ENCODE assay signal across 8 cellular contexts in genomic region chr12:110502449-110502738, GRCh38. TPM values are rescaled to one million over a fixed set of nuclear protein-coding genes. Genes with fewer than 3 reads are reported as not detected.
DNase-seq lines count a peak whose midpoint lies in the region; ATAC-seq and TF ChIP-seq lines count a peak whose summit lies in the region.

No MANE protein-coding gene starts in this region.

- H3K4me1 Mint-ChIP-seq in activated CD4-positive, alpha-beta T cell treated with anti-CD3 and anti-CD28 coated beads, Interleukin-2, amount 10 ng/mL, durations not matched to agents 24 days and 14 days = peaks cover 27% of the 10 kb centered on the region
- H3K4me1 Mint-ChIP-seq in glutamatergic neuron (ENCODE audit: low read depth, unreplicated experiment) = peaks cover 2% of the 10 kb centered on the region

- intact Hi-C loops in activated CD4-positive, alpha-beta T cell treated with anti-CD3 and anti-CD28 coated beads, Interleukin-2, amount 10 ng/mL, durations not matched to agents 24 days and 14 days (cut with micrococcal nuclease) = loop anchor here (1.0 to 5.0 kb wide), 5 partner anchors 34 to 222 kb away; partner anchors contain the start of genes ANAPC7, ARPC3, ATP2A2 and FAM216A

- peaks cover 7% of the 10 kb centered on the region for H3K9me3 Mint-ChIP-seq in activated CD4-positive, alpha-beta T cell treated with anti-CD3 and anti-CD28 coated beads, Interleukin-2, amount 10 ng/mL, durations not matched to agents 24 days and 14 days
- peaks cover 7% of the 10 kb centered on the region for H3K9me3 Mint-ChIP-seq in glutamatergic neuron (ENCODE audit: unreplicated experiment)

- no peaks in the 10 kb centered on the region for H3K9me3 ChIP-seq in SJSA1 (replicated peaks)

- H3K4me3 ChIP-seq in SJSA1 = peak overlapping the region; percentile 75

- H3K27ac ChIP-seq in SJSA1 = peak overlapping the region; percentile 32

- H3K36me3 Mint-ChIP-seq in activated CD4-positive, alpha-beta T cell treated with anti-CD3 and anti-CD28 coated beads, Interleukin-2, amount 10 ng/mL, durations not matched to agents 24 days and 14 days (ENCODE audit: low read depth) = peaks cover 27% of the 10 kb centered on the region
- no peaks in the 10 kb centered on the region for H3K36me3 Mint-ChIP-seq in glutamatergic neuron (ENCODE audit: unreplicated experiment)

- ATAC-seq in stimulated activated naive CD8-positive, alpha-beta T cell treated with anti-CD3 and anti-CD28 coated beads, Interleukin-15, Interleukin-2, amounts not matched to agents 100 U/mL and 50 U/mL, for 24 hours = peak; percentile 7
- no peak for ATAC-seq in GM21576 (IDR thresholded peaks at IDR 0.05; ENCODE audit: unreplicated experiment)

- H3K27me3 Mint-ChIP-seq in activated CD4-positive, alpha-beta T cell treated with anti-CD3 and anti-CD28 coated beads, Interleukin-2, amount 10 ng/mL, durations not matched to agents 24 days and 14 days = peaks cover 2% of the 10 kb centered on the region
- H3K27me3 Mint-ChIP-seq in glutamatergic neuron (ENCODE audit: unreplicated experiment) = no peaks in the 10 kb centered on the region

- peak overlapping the region; percentile 99 for H3K4me3 Mint-ChIP-seq in activated CD4-positive, alpha-beta T cell treated with anti-CD3 and anti-CD28 coated beads, Interleukin-2, amount 10 ng/mL, durations not matched to agents 24 days and 14 days
- peak overlapping the region; percentile 93 for H3K4me3 Mint-ChIP-seq in glutamatergic neuron (ENCODE audit: unreplicated experiment)

- no peak for TF ChIP-seq CTCF in glutamatergic neuron (IDR thresholded peaks at IDR 0.05; ENCODE audit: partially characterized antibody, unreplicated experiment)

- H3K27ac Mint-ChIP-seq in activated CD4-positive, alpha-beta T cell treated with anti-CD3 and anti-CD28 coated beads, Interleukin-2, amount 10 ng/mL, durations not matched to agents 24 days and 14 days = peak overlapping the region; percentile 99
- peak overlapping the region; percentile 95 for H3K27ac Mint-ChIP-seq in glutamatergic neuron (ENCODE audit: unreplicated experiment)

- peaks cover 20% of the 10 kb centered on the region for H3K36me3 ChIP-seq in SJSA1

- DNase-seq in activated CD4-positive, alpha-beta T cell treated with anti-CD3 and anti-CD28 coated beads, Interleukin-2, amount 10 ng/mL, durations not matched to agents 24 days and 14 days = no peak
- DNase-seq in activated CD4-positive, alpha-beta T cell treated with anti-CD3 and anti-CD28 coated beads, Interleukin-2, amount 50 U/mL, for 4 hours = no peak
- DNase-seq in SJSA1 (ENCODE audit: low read depth in 1 of 2, low spot score in 2 of 2) = no peak
- DNase-seq in glutamatergic neuron = no peak
- no peak for DNase-seq in stimulated activated naive CD8-positive, alpha-beta T cell treated with anti-CD3 and anti-CD28 coated beads, Interleukin-15, Interleukin-2, amounts not matched to agents 100 U/mL and 50 U/mL, for 24 hours
- DNase-seq in retina = no peak
- no peak for DNase-seq in CD1c-positive myeloid dendritic cell (ENCODE audit: extremely low spot score)

- no peaks in the 10 kb centered on the region for H3K27me3 ChIP-seq in SJSA1 (replicated peaks)

- peaks cover 18% of the 10 kb centered on the region for H3K4me1 ChIP-seq in SJSA1 (replicated peaks)

RNA-seq across cellular contexts. Expression of gene RAD9B, which starts 0.3 kb away (rescaled TPM):
- 0.37 and 0.95 TPM in 2 replicates for total RNA-seq in activated CD4-positive, alpha-beta T cell treated with anti-CD3 and anti-CD28 coated beads, Interleukin-2, amount 10 ng/mL, durations not matched to agents 24 days and 14 days
- 1.2 TPM in 1 of 2 replicates, not detected in the other for total RNA-seq in SJSA1 (2014; rRNA removed; shearing (Covaris generic))
- total RNA-seq in glutamatergic neuron (ENCODE audit: unreplicated experiment) = 0.49 TPM

RNA-seq across cellular contexts. Expression of gene VPS29, which starts 0.5 kb away (rescaled TPM):
- 101 and 106 TPM in 2 replicates for total RNA-seq in activated CD4-positive, alpha-beta T cell treated with anti-CD3 and anti-CD28 coated beads, Interleukin-2, amount 10 ng/mL, durations not matched to agents 24 days and 14 days
- 83.0 and 88.2 TPM in 2 replicates for total RNA-seq in SJSA1 (2014; rRNA removed; shearing (Covaris generic))
- total RNA-seq in glutamatergic neuron (ENCODE audit: unreplicated experiment) = 94.6 TPM

RNA-seq across cellular contexts. Expression of gene FAM216A, which starts 33.7 kb away (rescaled TPM):
- 53.7 and 54.4 TPM in 2 replicates for total RNA-seq in activated CD4-positive, alpha-beta T cell treated with anti-CD3 and anti-CD28 coated beads, Interleukin-2, amount 10 ng/mL, durations not matched to agents 24 days and 14 days
- 5.9 and 16.3 TPM in 2 replicates for total RNA-seq in SJSA1 (2014; rRNA removed; shearing (Covaris generic))
- 21.7 TPM for total RNA-seq in glutamatergic neuron (ENCODE audit: unreplicated experiment)

RNA-seq across cellular contexts. Expression of gene GPN3, which starts 34.3 kb away (rescaled TPM):
- total RNA-seq in activated CD4-positive, alpha-beta T cell treated with anti-CD3 and anti-CD28 coated beads, Interleukin-2, amount 10 ng/mL, durations not matched to agents 24 days and 14 days = 60.0 and 62.8 TPM in 2 replicates
- 40.4 and 57.6 TPM in 2 replicates for total RNA-seq in SJSA1 (2014; rRNA removed; shearing (Covaris generic))
- 17.5 TPM for total RNA-seq in glutamatergic neuron (ENCODE audit: unreplicated experiment)

RNA-seq across cellular contexts. Expression of gene ARPC3, which starts 52.3 kb away (rescaled TPM):
- 285 and 300 TPM in 2 replicates for total RNA-seq in activated CD4-positive, alpha-beta T cell treated with anti-CD3 and anti-CD28 coated beads, Interleukin-2, amount 10 ng/mL, durations not matched to agents 24 days and 14 days
- 350 and 558 TPM in 2 replicates for total RNA-seq in SJSA1 (2014; rRNA removed; shearing (Covaris generic))
- total RNA-seq in glutamatergic neuron (ENCODE audit: unreplicated experiment) = 190 TPM
